In the genomic region with DNA sequence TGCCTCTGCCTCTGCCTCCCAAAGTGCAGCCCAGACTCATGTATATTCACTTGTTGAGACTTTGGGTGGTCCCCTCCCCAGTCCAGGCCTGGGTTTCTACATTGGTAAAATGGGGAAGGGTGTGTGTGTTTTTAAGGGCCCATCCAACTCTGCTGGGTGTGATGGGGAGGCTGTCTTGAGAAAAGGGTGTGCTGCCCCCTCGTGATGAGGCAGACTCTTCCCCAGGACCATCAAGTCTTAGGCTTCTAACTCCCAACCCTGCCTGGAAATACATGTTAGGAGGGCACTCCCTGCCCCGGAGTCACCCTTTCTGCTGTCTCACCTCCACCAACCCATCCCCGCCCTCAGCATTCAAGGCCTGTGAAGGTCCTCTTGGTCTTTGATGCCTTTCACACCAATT, we compare ENCODE assay signal across 21 cellular contexts. TPM values are rescaled to one million over a fixed set of nuclear protein-coding genes. Genes with fewer than 3 reads are reported as not detected.
DNase-seq lines count a peak whose midpoint lies in the region; ATAC-seq, FAIRE-seq and TF ChIP-seq lines count a peak whose summit lies in the region.
"Had no signal": no experiment of that assay in that cellular context is flagged by ENCODE, and none has a peak within 500 bp of the region (broad histone marks: within the 10 kb centered on the region; RNA-seq: fewer than 3 reads in every experiment).

No MANE protein-coding gene starts in this region.

- peaks cover 25% of the 10 kb centered on the region for H3K4me1 ChIP-seq in Karpas-422 (ENCODE audit: low read length)
- peaks cover 23 to 25% of the 10 kb centered on the region in 2 experiments for H3K4me1 ChIP-seq in K562 (replicated peaks in 1 of 2; ENCODE audit: control insufficient read depth in 2 of 2, insufficient read depth in 2 of 2, low read length in 2 of 2)
- H3K4me1 ChIP-seq in mesendoderm (ENCODE audit: control insufficient read depth, low read depth, low read length): peaks cover 2% of the 10 kb centered on the region
- peaks cover 4% of the 10 kb centered on the region; the same call in 1 of the 2 replicates for H3K4me1 ChIP-seq in SJCRH30
- H3K4me1 ChIP-seq: A549 had no signal

- H3K27ac ChIP-seq in Karpas-422 (ENCODE audit: low read length) (no peak overlapping the region), K562 (ENCODE audit: extremely low read depth, low read depth, low read length) (no peak overlapping the region), mesendoderm (ENCODE audit: low read depth, low read length) (no peak overlapping the region), SJCRH30 (no peak overlapping the region)
- H3K27ac ChIP-seq: A549, SJSA1 had no signal

- no peaks in the 10 kb centered on the region for H3K9me3 ChIP-seq in Karpas-422 (ENCODE audit: low read length)
- H3K9me3 ChIP-seq in K562 (replicated peaks; ENCODE audit: control insufficient read depth, insufficient read depth, low read depth, low read length): no peaks in the 10 kb centered on the region
- H3K9me3 ChIP-seq in SJCRH30 (replicated peaks): no peaks in the 10 kb centered on the region
- H3K9me3 ChIP-seq: A549; BLaER1 treated with 17β-estradiol and CSF1 and Interleukin-3, amounts not matched to agents 10 nM and 100 nM; SJSA1 had no signal

- TF ChIP-seq POLR2A in K562 (conservative IDR thresholded peaks at IDR 0.05) (no peak), H54 (IDR thresholded peaks at IDR 0.05; ENCODE audit: low read depth, low read length) (no peak)

- H3K4ac ChIP-seq in mesendoderm (ENCODE audit: low read depth, low read length): no peak overlapping the region

- no peak overlapping the region for H2BK5ac ChIP-seq in mesendoderm (ENCODE audit: low read length)

- no peak overlapping the region for H4K5ac ChIP-seq in mesendoderm (ENCODE audit: low read length)

- no peaks in the 10 kb centered on the region for H3K9me1 ChIP-seq in K562 (ENCODE audit: control insufficient read depth, insufficient read depth, low read length)

- FAIRE-seq in K562 (lab: Jason Lieb, UNC) (no peak), H54 (lab: Jason Lieb, UNC) (no peak)
- FAIRE-seq: A549, D721Med, GM12891, HTR-8/SVneo, RCC 7860 had no signal

- H3K9me2 ChIP-seq in Karpas-422 (replicated peaks; ENCODE audit: insufficient read depth, low read length): no peaks in the 10 kb centered on the region

- H3K56ac ChIP-seq in mesendoderm (ENCODE audit: low read length): no peak overlapping the region

- H2AK5ac ChIP-seq in mesendoderm (ENCODE audit: low read length): no peak overlapping the region

- H3K27me3 Mint-ChIP-seq in nephron progenitor cell (ENCODE audit: low read depth, poor library complexity): peaks cover 13% of the 10 kb centered on the region
- H3K27me3 Mint-ChIP-seq: CD4-positive, alpha-beta T cell had no signal

- H2BK120ac ChIP-seq in mesendoderm (ENCODE audit: low read depth, low read length): no peak overlapping the region

- peaks cover 14% of the 10 kb centered on the region for H3K4me1 Mint-ChIP-seq in nephron progenitor cell

- intact Hi-C loops in K562 (cut with micrococcal nuclease): loop anchor here (10.0 kb wide), 3 partner anchors 362 to 672 kb away; a partner anchor contains a TSS

- no peak overlapping the region for H4K8ac ChIP-seq in mesendoderm (ENCODE audit: low read depth, low read length)

- H3K23ac ChIP-seq in mesendoderm (ENCODE audit: low read length): no peak overlapping the region

- POLR2A ChIA-PET in K562 (lab: Yijun Ruan, JAX): interaction anchor here (1.0 kb wide), 1 partner anchor 10 kb away, joined by 5 read pairs; no protein-coding TSS in a partner anchor

- no peak overlapping the region for H2AFZ ChIP-seq in Karpas-422 (ENCODE audit: low read length)
- H2AFZ ChIP-seq in K562 (ENCODE audit: low read depth, low read length): peak overlapping the region; percentile 53; the same call in 1 of the 2 replicates

- H3K9me3 Mint-ChIP-seq in nephron progenitor cell: no peaks in the 10 kb centered on the region
- H3K9me3 Mint-ChIP-seq: CD4-positive, alpha-beta T cell had no signal

- H3K4me3 Mint-ChIP-seq in nephron progenitor cell: no peak overlapping the region
- H3K4me3 Mint-ChIP-seq: CD4-positive, alpha-beta T cell had no signal

- no peaks in the 10 kb centered on the region for H3K36me3 Mint-ChIP-seq in nephron progenitor cell (ENCODE audit: low read depth)

- DNase-seq in Karpas-422: peak; percentile 64
- peak in 2 of 4 experiments; percentile 45 to 46 for DNase-seq in K562 (ENCODE audit: extremely low read depth in 1 of 4, low spot score in 3 of 4)
- peak; percentile 34 for DNase-seq in mesendoderm
- DNase-seq in nephron progenitor cell: no peak
- no peak for DNase-seq in H54 (ENCODE audit: insufficient read length, low spot score)
- no peak for DNase-seq in SJCRH30
- DNase-seq: AML-193; CD4-positive, alpha-beta T cell; KG1; MM.1S; NCI-H2029 treated with DMSO at 0.1 percent for 48 hours; NCI-H2227 treated with DMSO at 0.1 percent for 48 hours; NCI-H69 had no signal

- H3K27me3 ChIP-seq in Karpas-422 (ENCODE audit: low read length) (no peaks in the 10 kb centered on the region), K562 (ENCODE audit: control insufficient read depth in 2 of 2, insufficient read depth in 2 of 2, low read length in 2 of 2) (no peaks in the 10 kb centered on the region), mesendoderm (ENCODE audit: insufficient read depth, low read length, poor library complexity) (no peaks in the 10 kb centered on the region), SJCRH30 (no peaks in the 10 kb centered on the region)
- H3K27me3 ChIP-seq: BLaER1 treated with 17β-estradiol and CSF1 and Interleukin-3, amounts not matched to agents 10 nM and 100 nM; SJSA1 had no signal

- no peak overlapping the region for H3K18ac ChIP-seq in mesendoderm (ENCODE audit: low read length)

- H3K4me3 ChIP-seq in Karpas-422 (ENCODE audit: low read length) (no peak overlapping the region), K562 (no peak overlapping the region), mesendoderm (ENCODE audit: low read length) (no peak overlapping the region), SJCRH30 (no peak overlapping the region)
- H3K4me3 ChIP-seq: A549; BLaER1 treated with 17β-estradiol and CSF1 and Interleukin-3, amounts not matched to agents 10 nM and 100 nM; SJSA1 had no signal

- TF ChIP-seq RAD21 in K562 (CRISPR knock-in tag; conservative IDR thresholded peaks at IDR 0.05 in 1 of 2, IDR thresholded peaks at IDR 0.05 in 1 of 2): peak in 1 of 2 experiments; percentile 53; a peak in 2 of 4 replicates

- H4K20me1 ChIP-seq in Karpas-422 (ENCODE audit: insufficient read depth, low read depth, low read length): peaks cover under 1% of the 10 kb centered on the region; the same call in 1 of the 2 replicates
- H4K20me1 ChIP-seq in K562 (replicated peaks; ENCODE audit: control insufficient read depth, insufficient read depth, low read length): peaks cover 3% of the 10 kb centered on the region

- H3K79me2 ChIP-seq in Karpas-422 (ENCODE audit: low read length) (peaks cover 13% of the 10 kb centered on the region), K562 (ENCODE audit: control insufficient read depth, insufficient read depth, low read length) (peaks cover 25% of the 10 kb centered on the region), mesendoderm (ENCODE audit: control insufficient read depth, insufficient read depth, low read length) (no peaks in the 10 kb centered on the region)

- TF ChIP-seq CTCF in GM12872 (IDR thresholded peaks at IDR 0.05; ENCODE audit: insufficient read depth, low read depth, low read length): peak; percentile 22; the same call in 1 of the 3 replicates
- peak; percentile 35 to 52 (median 49); a peak in 5 of 6 replicates for TF ChIP-seq CTCF in K562 (IDR thresholded peaks at IDR 0.05 in 2 of 3, conservative IDR thresholded peaks at IDR 0.05 in 1 of 3; ENCODE audit: insufficient read depth in 2 of 3, low read depth in 1 of 3, low read length in 3 of 3)
- TF ChIP-seq CTCF in nephron progenitor cell (IDR thresholded peaks at IDR 0.05): no peak

- CTCF ChIA-PET in K562 (lab: Yijun Ruan, JAX; ENCODE audit: low intra/inter-chr PET ratio): interaction anchor here (0.9 kb wide), 1 partner anchor 453 kb away, joined by 4 read pairs; no protein-coding TSS in a partner anchor

- in situ Hi-C loops in K562 (cut with MboI): no loop called here

- no peak overlapping the region for H3K27ac Mint-ChIP-seq in nephron progenitor cell

- no peak for TF ChIP-seq EP300 in K562 (IDR thresholded peaks at IDR 0.05; ENCODE audit: low read length)

- no peak for ATAC-seq in K562
- ATAC-seq: A549 had no signal

- no TSS peak for BruUV-seq in K562 (replicated peaks; lab: Mats Ljungman, UMichigan)

- H3K36me3 ChIP-seq in Karpas-422 (ENCODE audit: insufficient read depth, low read length) (no peaks in the 10 kb centered on the region), K562 (ENCODE audit: control insufficient read depth, insufficient read depth, low read length) (no peaks in the 10 kb centered on the region), mesendoderm (ENCODE audit: control insufficient read depth, insufficient read depth, low read length) (no peaks in the 10 kb centered on the region), SJCRH30 (no peaks in the 10 kb centered on the region)
- H3K36me3 ChIP-seq: BLaER1 treated with 17β-estradiol and CSF1 and Interleukin-3, amounts not matched to agents 10 nM and 100 nM had no signal

- H3K79me1 ChIP-seq in mesendoderm (ENCODE audit: low read length): peaks cover 3% of the 10 kb centered on the region

- H2BK15ac ChIP-seq in mesendoderm (replicated peaks; ENCODE audit: low read depth): no peak overlapping the region

- H3K9ac ChIP-seq in Karpas-422 (ENCODE audit: low read length): no peak overlapping the region
- H3K9ac ChIP-seq in K562 (ENCODE audit: insufficient read depth in 1 of 2, low read depth in 2 of 2, low read length in 2 of 2): no peak overlapping the region; a peak in 1 of 4 replicates
- no peak overlapping the region for H3K9ac ChIP-seq in mesendoderm (ENCODE audit: low read length)
- H3K9ac ChIP-seq: BLaER1 treated with 17β-estradiol and CSF1 and Interleukin-3, amounts not matched to agents 10 nM and 100 nM had no signal

- H3K4me2 ChIP-seq in Karpas-422 (ENCODE audit: low read depth, low read length, poor library complexity, severe bottlenecking) (no peak overlapping the region), K562 (ENCODE audit: insufficient read depth, low read length) (no peak overlapping the region), mesendoderm (ENCODE audit: low read length) (no peak overlapping the region)
- H3K4me2 ChIP-seq: A549 had no signal

- 49% methylated on average over 3 of the region's 3 CpGs for WGBS in K562 (ENCODE audit: insufficient coverage, low coverage, missing lambda C conversion rate)
- no CpG with 5 or more reads among the region's 3 CpGs for WGBS in mesendoderm (ENCODE audit: extremely low coverage, insufficient coverage, low lambda C conversion rate)

RNA-seq across cellular contexts. Expression of a gene that starts 4.4 kb away (rescaled TPM):
- 7.9 and 25.5 TPM in 2 replicates for total RNA-seq in Karpas-422 (2014; rRNA removed; shearing (Covaris generic); ENCODE audit: low replicate concordance)
- total RNA-seq in K562 (2011; cell fraction: chromatin; rRNA removed; ENCODE audit: low replicate concordance): 45.6 and 123 TPM in 2 replicates
- 60.9 and 70.8 TPM in 2 replicates for total RNA-seq in K562 (2011; cell fraction: nucleolus; rRNA removed)
- total RNA-seq in K562 (2011; cell fraction: nucleoplasm; rRNA removed): 45.3 and 53.0 TPM in 2 replicates
- total RNA-seq in K562 (2014; rRNA removed): 7.2 and 10.1 TPM in 2 replicates
- 5.2 and 6.3 TPM in 2 replicates for total RNA-seq in K562 (2014; rRNA removed; fragmentation: Illumina TruSeq; extraction: Trizol)
- 7.3 and 8.7 TPM in 2 replicates for total RNA-seq in K562 (2015; rRNA removed; fragmentation: Illumina TruSeq; extraction: Trizol)
- total RNA-seq in K562 (2021): 51.4 and 58.7 TPM in 2 replicates
- 1.7 and 4.6 TPM in 2 replicates for polyA plus RNA-seq in K562 (2011; rRNA removed)
- polyA plus RNA-seq in K562 (2011; cell fraction: cytosol; rRNA removed): 1.2 and 1.9 TPM in 2 replicates
- polyA plus RNA-seq in K562 (2011; cell fraction: nucleus; rRNA removed): 25.3 and 29.3 TPM in 2 replicates
- 29.0 and 50.5 TPM in 2 replicates for polyA plus RNA-seq in K562 (2012)
- polyA plus RNA-seq in K562 (2014; fragmentation: Illumina TruSeq; extraction: Trizol): 14.1 and 24.0 TPM in 2 replicates
- polyA plus RNA-seq in K562 (2014; fragmentation: Nextera tagmentation; extraction: Ambion mirVana): under 1 TPM; 0.41 to 0.93 TPM
- 11.4 and 20.2 TPM in 2 replicates for polyA plus RNA-seq in K562 (2014; rRNA removed)
- 5.0 and 9.1 TPM in 2 replicates for polyA minus RNA-seq in K562 (2011; rRNA and poly(A)+ RNA removed)
- polyA minus RNA-seq in K562 (2011; cell fraction: cytosol; rRNA and poly(A)+ RNA removed): 16.0 and 22.8 TPM in 2 replicates
- polyA minus RNA-seq in K562 (2011; cell fraction: nucleus; rRNA and poly(A)+ RNA removed): 21.3 and 29.9 TPM in 2 replicates
- 18.6 TPM for polyA plus RNA-seq in mesendoderm (2013, experiment 1 of 2)
- polyA plus RNA-seq in mesendoderm (2013, experiment 2 of 2): 18.3 TPM
- 7.4 and 11.4 TPM in 2 replicates for total RNA-seq in SJCRH30 (2014; rRNA removed; shearing (Covaris generic))

Comparison
In these comparisons a context has a peak if more than half of its experiments do, and no peak if none do; other contexts are left out.
1. DNase-seq: peak in Karpas-422 (single experiment) and mesendoderm (single experiment); none in nephron progenitor cell (single experiment), H54 (single experiment) and SJCRH30 (0 of 2).